In genomic region chr1:16904560-16905111, GRCh38 we compare ENCODE assay signal across 9 cellular contexts. TPM values are rescaled to one million over a fixed set of nuclear protein-coding genes. Genes with fewer than 3 reads are reported as not detected.
DNase-seq lines count a peak whose midpoint lies in the region; ATAC-seq and TF ChIP-seq lines count a peak whose summit lies in the region.
"Had no signal": no experiment of that assay in that cellular context is flagged by ENCODE, and none has a peak within 500 bp of the region (broad histone marks: within the 10 kb centered on the region; RNA-seq: fewer than 3 reads in every experiment).

No MANE protein-coding gene starts in this region.

- intact Hi-C loops in activated CD4-positive, alpha-beta memory T cell treated with anti-CD3 and anti-CD28 coated beads for 36 hours (cut with micrococcal nuclease): loop anchor here (1.0 to 10.0 kb wide), 7 partner anchors 8 to 1380 kb away; partner anchors contain the start of genes CASP9, DNAJC16, RCC2 and SDHB

- H3K36me3 Mint-ChIP-seq in activated CD4-positive, alpha-beta memory T cell treated with anti-CD3 and anti-CD28 coated beads for 36 hours: no peaks in the 10 kb centered on the region
- H3K36me3 Mint-ChIP-seq in effector memory CD8-positive, alpha-beta T cell (ENCODE audit: insufficient read depth): peaks cover 9% of the 10 kb centered on the region
- H3K36me3 Mint-ChIP-seq: activated naive CD8-positive, alpha-beta T cell had no signal

- no peak overlapping the region for H3K27ac Mint-ChIP-seq in activated CD4-positive, alpha-beta memory T cell treated with anti-CD3 and anti-CD28 coated beads for 36 hours
- H3K27ac Mint-ChIP-seq in effector memory CD8-positive, alpha-beta T cell: no peak overlapping the region
- H3K27ac Mint-ChIP-seq: activated naive CD8-positive, alpha-beta T cell had no signal

- ATAC-seq in GM19455 (IDR thresholded peaks at IDR 0.05; ENCODE audit: unreplicated experiment) (peak; percentile 87), HG03575 (IDR thresholded peaks at IDR 0.05; ENCODE audit: extremely low read depth, insufficient number of reproducible peaks, low FRiP score, unreplicated experiment) (peak; percentile 41)
- ATAC-seq in effector memory CD8-positive, alpha-beta T cell (replicated peaks): peak; percentile 91

- peak overlapping the region; percentile 97 for H3K27ac ChIP-seq in C4-2B

- H3K9me3 Mint-ChIP-seq in activated CD4-positive, alpha-beta memory T cell treated with anti-CD3 and anti-CD28 coated beads for 36 hours: no peaks in the 10 kb centered on the region
- no peaks in the 10 kb centered on the region for H3K9me3 Mint-ChIP-seq in effector memory CD8-positive, alpha-beta T cell

- no peaks in the 10 kb centered on the region for H3K27me3 Mint-ChIP-seq in activated CD4-positive, alpha-beta memory T cell treated with anti-CD3 and anti-CD28 coated beads for 36 hours
- H3K27me3 Mint-ChIP-seq in effector memory CD8-positive, alpha-beta T cell: no peaks in the 10 kb centered on the region
- H3K27me3 Mint-ChIP-seq: activated naive CD8-positive, alpha-beta T cell had no signal

- CTCF ChIA-PET in activated CD4-positive, alpha-beta memory T cell treated with anti-CD3 and anti-CD28 coated beads for 36 hours (lab: Charles Lee): interaction anchor here (1.8 to 2.1 kb wide), 2 partner anchors 56 to 284 kb away, joined by 3 to 7 read pairs; no protein-coding TSS in a partner anchor

- DNase-seq in NCI-H82 (lab: John Stamatoyannopoulos, UW): peak; percentile 100
- DNase-seq in activated CD4-positive, alpha-beta memory T cell treated with anti-CD3 and anti-CD28 coated beads for 36 hours: peak; percentile 100
- peak; percentile 97 to 100 (median 100) for DNase-seq in effector memory CD8-positive, alpha-beta T cell
- peak; percentile 99 to 100 for DNase-seq in lung microvascular endothelial cell (ENCODE audit: low read depth in 2 of 2)
- peak; percentile 91 to 100 (median 98) for DNase-seq in stimulated activated CD4-positive, alpha-beta T cell treated with anti-CD3 and anti-CD28 coated beads, TNF-alpha, amount 100 ng/mL, for 4 hours (ENCODE audit: low read depth in 3 of 3)

- TF ChIP-seq CTCF in C4-2B (conservative IDR thresholded peaks at IDR 0.05): no peak

- H3K4me3 Mint-ChIP-seq in activated CD4-positive, alpha-beta memory T cell treated with anti-CD3 and anti-CD28 coated beads for 36 hours: no peak overlapping the region
- H3K4me3 Mint-ChIP-seq in effector memory CD8-positive, alpha-beta T cell: no peak overlapping the region
- H3K4me3 Mint-ChIP-seq: activated naive CD8-positive, alpha-beta T cell had no signal

- POLR2A ChIA-PET in activated CD4-positive, alpha-beta memory T cell treated with anti-CD3 and anti-CD28 coated beads for 36 hours (lab: Charles Lee): interaction anchor here (0.5 to 3.2 kb wide), 19 partner anchors 8 to 1378 kb away, joined by 3 to 45 read pairs (median 4); partner anchors contain the start of genes CPLANE2, CROCC, DNAJC16 and RNU1-2

- peaks cover 25% of the 10 kb centered on the region for H3K4me1 Mint-ChIP-seq in activated CD4-positive, alpha-beta memory T cell treated with anti-CD3 and anti-CD28 coated beads for 36 hours (ENCODE audit: low read depth)
- H3K4me1 Mint-ChIP-seq in effector memory CD8-positive, alpha-beta T cell (ENCODE audit: low read depth in 2 of 2): peaks cover 26 to 30% of the 10 kb centered on the region in 2 donors

RNA-seq across cellular contexts. Expression of gene RNU1-2, which starts 8.9 kb away (rescaled TPM):
- 1,000 to 10,000 TPM; 1,390 to 1,409 TPM for total RNA-seq in activated CD4-positive, alpha-beta memory T cell treated with anti-CD3 and anti-CD28 coated beads for 36 hours
- under 0.01 and 5,258 TPM in 2 replicates for total RNA-seq in lung microvascular endothelial cell

RNA-seq across cellular contexts. Expression of gene CROCC, which starts 17.1 kb away (rescaled TPM):
- total RNA-seq in activated CD4-positive, alpha-beta memory T cell treated with anti-CD3 and anti-CD28 coated beads for 36 hours: 10 to 100 TPM; 15.9 to 18.7 TPM
- 8.1 and 18.3 TPM in 2 replicates for total RNA-seq in lung microvascular endothelial cell

Comparison
In these comparisons a context has a peak if more than half of its experiments do, and no peak if none do; other contexts are left out.
1. Peak in every context shown above with its lines: DNase-seq, ATAC-seq and H3K27ac ChIP-seq.
2. ATAC-seq: peak in every context shown above with its lines; median percentile 91 in effector memory CD8-positive, alpha-beta T cell; 87 in GM19455; 41 in HG03575.